9 cellular contexts compared by ENCODE assay signal in the genomic region with DNA sequence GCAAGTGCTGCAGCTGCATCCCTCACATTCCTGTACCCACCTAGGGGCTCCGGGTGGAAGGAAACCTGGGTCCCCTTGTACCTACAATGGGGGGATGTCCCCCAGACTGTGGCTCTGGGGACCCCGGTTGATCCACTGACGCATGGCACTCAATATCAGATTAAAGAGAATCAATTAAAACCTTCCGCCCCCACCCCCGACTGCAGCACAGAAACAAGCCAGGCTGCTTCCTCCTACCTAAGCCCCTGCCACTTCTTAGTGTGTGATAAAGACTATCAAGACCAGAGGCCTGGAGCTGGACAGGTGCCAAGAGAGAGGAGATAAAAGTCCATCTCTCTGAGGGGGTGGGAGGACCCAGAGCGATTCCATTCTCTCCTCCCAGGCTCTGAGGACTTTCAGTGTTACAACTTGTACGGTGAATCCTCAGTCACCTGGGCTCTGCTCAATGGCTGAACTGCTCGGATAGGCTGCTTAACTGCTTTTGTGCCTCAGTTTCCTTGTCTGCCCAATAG. TPM values are rescaled to one million over a fixed set of nuclear protein-coding genes. Genes with fewer than 3 reads are reported as not detected.
A peak's percentile ranks its signal among the peaks of the same experiment; 100 is the strongest.
DNase-seq lines count a peak whose midpoint lies in the region; ATAC-seq, FAIRE-seq and TF ChIP-seq lines count a peak whose summit lies in the region.
"Had no signal": no experiment of that assay in that cellular context is flagged by ENCODE, and none has a peak within 500 bp of the region (broad histone marks: within the 10 kb centered on the region; RNA-seq: fewer than 3 reads in every experiment).

No MANE protein-coding gene starts in this region.

- no peak overlapping the region for H4K5ac ChIP-seq in H9 (ENCODE audit: insufficient read length, low read depth, low read length)

- H3K9ac ChIP-seq in H9 (ENCODE audit: extremely low read depth, insufficient read length, low read length) = no peak overlapping the region
- H3K9ac ChIP-seq in endothelial cell of umbilical vein (replicated peaks; ENCODE audit: extremely low read depth, insufficient read depth, low read length) = peak overlapping the region; percentile 81

- peak overlapping the region; percentile 20 for H2BK5ac ChIP-seq in H9 (ENCODE audit: insufficient read length, low read length)

- H3K56ac ChIP-seq in H9 (ENCODE audit: insufficient read length, low read depth, low read length) = no peak overlapping the region

- FAIRE-seq in endothelial cell of umbilical vein (lab: Jason Lieb, UNC) = peak; percentile 8

- H3K4me3 Mint-ChIP-seq in H9 = peak overlapping the region; percentile 52 to 72

- TF ChIP-seq POLR2A in endothelial cell of umbilical vein (IDR thresholded peaks at IDR 0.05; ENCODE audit: low read depth, low read length) (no peak), prostate gland (IDR thresholded peaks at IDR 0.05) (no peak)

- H2AK5ac ChIP-seq in H9 (ENCODE audit: insufficient read length, low read length) = peak overlapping the region; percentile 25

- dilution Hi-C loops in endothelial cell of umbilical vein (cut with MboI; ENCODE audit: extremely low pct_ligation_motif_present, low sequenced_read_pairs) = no loop called here

- TF ChIP-seq CTCF in H9 (conservative IDR thresholded peaks at IDR 0.05) (no peak), endothelial cell of umbilical vein (IDR thresholded peaks at IDR 0.05; ENCODE audit: extremely low read depth in 1 of 2, insufficient read depth in 1 of 2, low read depth in 1 of 2, low read length in 2 of 2) (no peak), prostate gland (IDR thresholded peaks at IDR 0.05) (no peak)

- H3K23me2 ChIP-seq in H9 (ENCODE audit: insufficient read length, low read depth, low read length, poor library complexity, severe bottlenecking) = peaks cover 3% of the 10 kb centered on the region

- peaks cover 78 to 81% of the 10 kb centered on the region in 2 experiments for H3K4me1 Mint-ChIP-seq in H9

- H4K91ac ChIP-seq in H9 (ENCODE audit: insufficient read length, low read depth, low read length) = peak overlapping the region; percentile 98

- DNase-seq in H9 (no peak), OCI-M2 (lab: John Stamatoyannopoulos, UW; ENCODE audit: unreplicated experiment) (peak; percentile 56), endothelial cell of umbilical vein (ENCODE audit: low read depth, low spot score) (no peak), prostate gland (ENCODE audit: low spot score) (no peak), ureter (ENCODE audit: low spot score) (no peak), NCI-H2107 treated with DMSO at 0.1 percent for 48 hours (lab: John Stamatoyannopoulos, UW; ENCODE audit: unreplicated experiment) (no peak)
- DNase-seq in stimulated activated CD4-positive, alpha-beta T cell treated with anti-CD3 and anti-CD28 coated beads, Interleukin-1b, Interleukin-23, amount 100 ng/mL, for 48 hours = no peak

- H3K4me2 ChIP-seq in H9 (ENCODE audit: insufficient read depth, insufficient read length, low read length) (peak overlapping the region; percentile 16), endothelial cell of umbilical vein (ENCODE audit: insufficient read depth, low read length) (peak overlapping the region; percentile 53)

- no CpG with 5 or more reads among the region's 8 CpGs for WGBS in H9 (ENCODE audit: extremely low coverage, insufficient read length, low lambda C conversion rate)
- 18% methylated on average over 8 of the region's 8 CpGs for WGBS in prostate gland

- peaks cover 3 to 9% (median 8%) of the 10 kb centered on the region in 3 experiments; a peak in 4 of 7 replicates for H3K36me3 Mint-ChIP-seq in H9 (ENCODE audit: insufficient read depth in 1 of 3, low read depth in 3 of 3)
- H3K36me3 Mint-ChIP-seq: memory B cell had no signal

- H3K79me1 ChIP-seq in H9 (ENCODE audit: insufficient read depth, low read depth, low read length, poor library complexity, severe bottlenecking) = no peaks in the 10 kb centered on the region

- H3K27me3 ChIP-seq in H9 (ENCODE audit: insufficient read depth, low read length) (no peaks in the 10 kb centered on the region), endothelial cell of umbilical vein (ENCODE audit: control insufficient read depth in 2 of 2, insufficient read depth in 2 of 2, low read length in 2 of 2) (no peaks in the 10 kb centered on the region), prostate gland (replicated peaks; ENCODE audit: insufficient read depth) (no peaks in the 10 kb centered on the region)

- H3K9me3 ChIP-seq in H9 (ENCODE audit: control insufficient read depth, low read depth, low read length) (no peaks in the 10 kb centered on the region), endothelial cell of umbilical vein (replicated peaks; ENCODE audit: control insufficient read depth, insufficient read depth, low read length) (no peaks in the 10 kb centered on the region), prostate gland (no peaks in the 10 kb centered on the region)

- H3T11ph ChIP-seq in H9 (ENCODE audit: low read length) = peak overlapping the region; percentile 26

- BruUV-seq in endothelial cell of umbilical vein (replicated peaks; lab: Mats Ljungman, UMichigan) = no TSS peak

- peaks cover 0 to 17% of the 10 kb centered on the region in 2 experiments for H3K36me3 ChIP-seq in endothelial cell of umbilical vein (ENCODE audit: control insufficient read depth in 2 of 2, extremely low read depth in 1 of 2, insufficient read depth in 2 of 2, low read length in 2 of 2)
- no peaks in the 10 kb centered on the region for H3K36me3 ChIP-seq in prostate gland

- peak overlapping the region; percentile 100 for H2BK12ac ChIP-seq in H9 (ENCODE audit: insufficient read length, low read depth, low read length)

- POLR2A ChIA-PET in endothelial cell of umbilical vein (lab: Charles Lee) = interaction anchor here (0.7 to 8.6 kb wide), 5 partner anchors 13 to 62 kb away, joined by 3 to 211 read pairs (median 46); a partner anchor contains a TSS

- H2BK15ac ChIP-seq in H9 (ENCODE audit: low read depth, low read length) = no peak overlapping the region

- peak overlapping the region; percentile 36 for H3K14ac ChIP-seq in H9 (ENCODE audit: insufficient read depth, low read length)

- H3K4me3 ChIP-seq in endothelial cell of umbilical vein (replicated peaks in 1 of 3; ENCODE audit: insufficient read depth in 1 of 3, low read depth in 1 of 3, low read length in 3 of 3) (no peak overlapping the region), prostate gland (no peak overlapping the region)

- H4K20me1 ChIP-seq in H9 (ENCODE audit: control insufficient read depth, insufficient read depth, insufficient read length) = no peaks in the 10 kb centered on the region
- H4K20me1 ChIP-seq in endothelial cell of umbilical vein (replicated peaks; ENCODE audit: control insufficient read depth, extremely low read depth, insufficient read depth, low read length) = no peaks in the 10 kb centered on the region

- H2BK20ac ChIP-seq in H9 (ENCODE audit: low read depth, low read length, poor library complexity, severe bottlenecking) = no peak overlapping the region

- no peaks in the 10 kb centered on the region for H3K9me3 Mint-ChIP-seq in H9
- H3K9me3 Mint-ChIP-seq: memory B cell had no signal

- intact Hi-C loops in endothelial cell of umbilical vein (cut with micrococcal nuclease) (no loop called here), prostate gland (cut with DNase I) (no loop called here)

- H3K27ac Mint-ChIP-seq in H9 = peak overlapping the region; percentile 99
- H3K27ac Mint-ChIP-seq: memory B cell had no signal

- H3K4ac ChIP-seq in H9 (ENCODE audit: low read depth, low read length) = peak overlapping the region; percentile 85

- no peak for ATAC-seq in GM21825 (IDR thresholded peaks at IDR 0.05; ENCODE audit: unreplicated experiment)

- H3K27ac ChIP-seq in H9 (ENCODE audit: insufficient read length, low read depth, low read length) (peak overlapping the region; percentile 86), endothelial cell of umbilical vein (ENCODE audit: insufficient read depth, low read depth, low read length) (peak overlapping the region; percentile 100), prostate gland (peak overlapping the region; percentile 78 to 86)

- no peaks in the 10 kb centered on the region for H3K27me3 Mint-ChIP-seq in H9 (ENCODE audit: low read depth)

- H4K8ac ChIP-seq in H9 (replicated peaks; ENCODE audit: insufficient read length, low read depth, low read length) = peak overlapping the region; percentile 3

- H3K4me1 ChIP-seq in H9 (ENCODE audit: insufficient read depth, low read length) = peaks cover 32% of the 10 kb centered on the region
- H3K4me1 ChIP-seq in endothelial cell of umbilical vein (ENCODE audit: control insufficient read depth, extremely low read depth, insufficient read depth, low read length) = peaks cover 79% of the 10 kb centered on the region
- peaks cover 52% of the 10 kb centered on the region for H3K4me1 ChIP-seq in prostate gland (replicated peaks)

- H3K9me1 ChIP-seq in endothelial cell of umbilical vein (replicated peaks; ENCODE audit: control insufficient read depth, extremely low read depth, insufficient read depth, low read length) = no peaks in the 10 kb centered on the region

- peak overlapping the region; percentile 87 for H2BK120ac ChIP-seq in H9 (ENCODE audit: low read depth, low read length, poor library complexity, severe bottlenecking)

- H3K79me2 ChIP-seq in H9 (ENCODE audit: insufficient read depth, low read length) (peaks cover 3% of the 10 kb centered on the region; the same call in 1 of the 2 replicates), endothelial cell of umbilical vein (ENCODE audit: control insufficient read depth, insufficient read depth, low read length) (peaks cover 83% of the 10 kb centered on the region)

- peak overlapping the region; percentile 71 for H3K18ac ChIP-seq in H9 (ENCODE audit: insufficient read length, low read depth, low read length)

- CTCF ChIA-PET in endothelial cell of umbilical vein (lab: Charles Lee) = interaction anchor here (1.2 to 10.7 kb wide), 12 partner anchors 10 to 98 kb away, joined by 5 to 1402 read pairs (median 16); a partner anchor contains a TSS

- no peak overlapping the region for H2AFZ ChIP-seq in H9 (ENCODE audit: low read length)
- no peak overlapping the region for H2AFZ ChIP-seq in endothelial cell of umbilical vein (ENCODE audit: low read depth, low read length)

- H3K23ac ChIP-seq in H9 (ENCODE audit: insufficient read length, low read depth, low read length) = no peak overlapping the region

RNA-seq across cellular contexts. Expression of a gene that starts 28.2 kb away (rescaled TPM):
- total RNA-seq in H9 (2021) = 2,950 and 3,019 TPM in 2 replicates
- 2,020 and 2,099 TPM in 2 replicates for total RNA-seq in endothelial cell of umbilical vein
- polyA plus RNA-seq in endothelial cell of umbilical vein = 7,015 and 7,522 TPM in 2 replicates
- polyA plus RNA-seq in endothelial cell of umbilical vein (2011; cell fraction: cytosol; rRNA removed) = 8,040 and 8,266 TPM in 2 replicates
- polyA plus RNA-seq in endothelial cell of umbilical vein (2011; cell fraction: nucleus; rRNA removed) = 2,768 and 3,060 TPM in 2 replicates
- polyA plus RNA-seq in endothelial cell of umbilical vein (2012) = 2,884 and 3,284 TPM in 2 replicates
- polyA minus RNA-seq in endothelial cell of umbilical vein = 3,611 and 3,830 TPM in 2 replicates
- polyA minus RNA-seq in endothelial cell of umbilical vein (2011; cell fraction: cytosol; rRNA and poly(A)+ RNA removed) = 2,139 TPM
- 516 and 595 TPM in 2 replicates for polyA minus RNA-seq in endothelial cell of umbilical vein (2011; cell fraction: nucleus; rRNA and poly(A)+ RNA removed)
- 1,000 to 10,000 TPM; 1,950 to 2,858 TPM for total RNA-seq in prostate gland
- total RNA-seq in ureter = 2,124 TPM

RNA-seq across cellular contexts. Expression of a gene that starts 34.6 kb away (rescaled TPM):
- total RNA-seq in H9 (2021) = 125 and 137 TPM in 2 replicates
- total RNA-seq in endothelial cell of umbilical vein = 79.1 and 101 TPM in 2 replicates
- 30.1 and 38.3 TPM in 2 replicates for polyA plus RNA-seq in endothelial cell of umbilical vein
- polyA plus RNA-seq in endothelial cell of umbilical vein (2011; cell fraction: cytosol; rRNA removed) = 27.7 and 31.9 TPM in 2 replicates
- polyA plus RNA-seq in endothelial cell of umbilical vein (2011; cell fraction: nucleus; rRNA removed) = 308 and 543 TPM in 2 replicates
- polyA plus RNA-seq in endothelial cell of umbilical vein (2012) = 52.5 and 53.9 TPM in 2 replicates
- 134 and 148 TPM in 2 replicates for polyA minus RNA-seq in endothelial cell of umbilical vein
- polyA minus RNA-seq in endothelial cell of umbilical vein (2011; cell fraction: cytosol; rRNA and poly(A)+ RNA removed) = 86.0 TPM
- polyA minus RNA-seq in endothelial cell of umbilical vein (2011; cell fraction: nucleus; rRNA and poly(A)+ RNA removed) = 132 and 142 TPM in 2 replicates
- 100 to 1,000 TPM in 1 of 2 donors, 10 to 100 TPM in 1; 39.3 to 120 TPM for total RNA-seq in prostate gland
- total RNA-seq in ureter = 114 TPM

RNA-seq across cellular contexts. Expression of a gene that starts 36.4 kb away (rescaled TPM):
- 88.9 and 92.8 TPM in 2 replicates for total RNA-seq in H9 (2021)
- 228 and 258 TPM in 2 replicates for total RNA-seq in endothelial cell of umbilical vein
- polyA plus RNA-seq in endothelial cell of umbilical vein = 132 and 192 TPM in 2 replicates
- 97.5 and 108 TPM in 2 replicates for polyA plus RNA-seq in endothelial cell of umbilical vein (2011; cell fraction: cytosol; rRNA removed)
- 253 and 301 TPM in 2 replicates for polyA plus RNA-seq in endothelial cell of umbilical vein (2011; cell fraction: nucleus; rRNA removed)
- polyA plus RNA-seq in endothelial cell of umbilical vein (2012) = 204 and 280 TPM in 2 replicates
- 119 and 149 TPM in 2 replicates for polyA minus RNA-seq in endothelial cell of umbilical vein
- 23.4 TPM for polyA minus RNA-seq in endothelial cell of umbilical vein (2011; cell fraction: cytosol; rRNA and poly(A)+ RNA removed)
- 96.7 and 110 TPM in 2 replicates for polyA minus RNA-seq in endothelial cell of umbilical vein (2011; cell fraction: nucleus; rRNA and poly(A)+ RNA removed)
- total RNA-seq in prostate gland = 100 to 1,000 TPM in 1 of 2 donors, 10 to 100 TPM in 1; 58.3 to 113 TPM
- 166 TPM for total RNA-seq in ureter
